Comparison of ENCODE assay signal across 8 cellular contexts in the genomic region with DNA sequence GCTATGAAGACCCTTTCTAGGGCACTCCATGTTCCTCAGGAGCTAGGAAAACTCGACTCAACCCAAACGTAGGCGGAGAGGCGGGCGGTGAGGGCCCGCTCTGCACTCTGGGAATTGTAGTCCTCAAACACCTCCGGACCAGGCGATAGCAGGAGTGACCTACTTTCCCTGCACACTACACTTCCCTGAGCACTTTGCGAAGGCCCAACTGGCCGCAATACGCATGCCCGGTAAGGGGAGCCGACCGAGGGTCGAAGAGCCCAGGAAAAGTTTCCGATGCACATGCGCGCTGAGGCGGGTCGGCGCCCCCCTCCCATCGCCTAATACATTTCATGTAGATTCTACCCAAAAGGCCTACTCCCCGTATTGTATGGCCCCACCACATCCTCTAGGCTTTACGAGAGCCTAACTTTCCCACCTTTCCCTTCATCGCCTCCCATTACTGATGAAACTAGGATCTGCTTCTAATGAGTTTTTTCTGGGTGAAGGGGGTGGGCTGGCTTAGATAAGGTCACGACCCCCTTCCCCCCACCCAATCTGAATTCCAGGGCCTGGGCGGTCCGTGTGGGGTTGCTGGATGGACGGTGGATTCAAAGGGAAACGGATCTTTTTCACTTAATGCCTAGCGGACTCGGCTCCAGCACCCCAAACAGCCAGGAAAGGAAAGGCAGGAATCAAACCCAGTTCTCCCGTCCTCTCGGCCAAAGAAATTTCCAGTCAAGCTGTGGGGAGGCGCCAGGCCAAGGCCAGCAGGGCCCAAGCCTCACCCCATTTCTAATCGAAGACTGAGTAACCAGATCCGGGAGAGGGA. TPM values are rescaled to one million over a fixed set of nuclear protein-coding genes. Genes with fewer than 3 reads are reported as not detected.
DNase-seq lines count a peak whose midpoint lies in the region; ATAC-seq, FAIRE-seq and TF ChIP-seq lines count a peak whose summit lies in the region.

No MANE protein-coding gene starts in this region.

- peak; percentile 5 for FAIRE-seq in pancreas (lab: Jason Lieb, UNC)

- WGBS in adipose tissue, 3 donors, result 0 to 1% (median 1%) methylated on average over 37 of the region's 37 CpGs
- WGBS in pancreas, 2 donors, result 0% methylated on average over 37 of the region's 37 CpGs
- 0 to 1% methylated on average over 33 to 35 of the region's 37 CpGs for WGBS in thyroid gland, 2 donors

- TF ChIP-seq CTCF in GM10248 (IDR thresholded peaks at IDR 0.05; ENCODE audit: control extremely low read depth, extremely low read depth, low read depth, missing control alignments), result no peak
- no peak for TF ChIP-seq CTCF in cardiac muscle cell (IDR thresholded peaks at IDR 0.05; ENCODE audit: low read depth, low read length)
- no peak for TF ChIP-seq CTCF in pancreas (IDR thresholded peaks at IDR 0.05)
- TF ChIP-seq CTCF in thyroid gland (IDR thresholded peaks at IDR 0.05), result peak in 1 of 6 experiments; percentile 18

- H3K27ac ChIP-seq in adipose tissue (ENCODE audit: low read depth, low read length), result peak overlapping the region; percentile 39
- H3K27ac ChIP-seq in cardiac muscle cell, result peak overlapping the region; percentile 97
- H3K27ac ChIP-seq in pancreas, result peak overlapping the region; percentile 96 to 100 (median 99)
- peak overlapping the region; percentile 99 to 100 (median 99) for H3K27ac ChIP-seq in thyroid gland

- H3K4me3 ChIP-seq in cardiac muscle cell (peak overlapping the region; percentile 99), pancreas (peak overlapping the region; percentile 65 to 98 (median 91)), thyroid gland (replicated peaks in 1 of 3) (peak overlapping the region; percentile 91 to 99 (median 99))

- H3K36me3 ChIP-seq in cardiac muscle cell, result peaks cover 5% of the 10 kb centered on the region
- no peaks in the 10 kb centered on the region for H3K36me3 ChIP-seq in pancreas
- peaks cover 5% of the 10 kb centered on the region in 2 donors for H3K36me3 ChIP-seq in thyroid gland

- CTCF ChIA-PET in GM10248 (lab: Yijun Ruan, JAX), result interaction anchor here (1.2 to 1.6 kb wide), 3 partner anchors 41 to 99 kb away, joined by 4 to 5 read pairs (median 4); no protein-coding TSS in a partner anchor

- intact Hi-C loops in pancreas (cut with DNase I), result loop anchor here in 1 of 3 donors (5.0 kb wide), 1 partner anchor 37 kb away; no protein-coding TSS in a partner anchor
- intact Hi-C loops in thyroid gland (cut with DNase I), result no loop called here

- POLR2A ChIA-PET in GM10248 (lab: Yijun Ruan, JAX), result interaction anchor here (0.7 to 2.6 kb wide), 9 partner anchors 9 to 177 kb away, joined by 3 to 42 read pairs (median 3); partner anchors contain the start of genes ACO2, DESI1, PHF5A and TEF

- H3K27me3 ChIP-seq in cardiac muscle cell, result no peaks in the 10 kb centered on the region
- H3K27me3 ChIP-seq in pancreas, result no peaks in the 10 kb centered on the region
- no peaks in the 10 kb centered on the region for H3K27me3 ChIP-seq in thyroid gland

- ATAC-seq in HG02623 (IDR thresholded peaks at IDR 0.05; ENCODE audit: unreplicated experiment) (peak; percentile 39), pancreas (peak; percentile 55 to 73 (median 65))

- no peaks in the 10 kb centered on the region for H3K9me3 ChIP-seq in cardiac muscle cell (ENCODE audit: low read depth)
- no peaks in the 10 kb centered on the region for H3K9me3 ChIP-seq in pancreas
- H3K9me3 ChIP-seq in thyroid gland, result no peaks in the 10 kb centered on the region

- H3K4me1 ChIP-seq in cardiac muscle cell (ENCODE audit: low read depth) (peaks cover 11% of the 10 kb centered on the region), pancreas (peaks cover 5 to 17% (median 13%) of the 10 kb centered on the region in 3 donors), thyroid gland (peaks cover 34 to 45% of the 10 kb centered on the region in 2 donors)

- DNase-seq in GM10248 (ENCODE audit: extremely low spot score) (peak; percentile 88), NCI-H1417 (lab: John Stamatoyannopoulos, UW) (peak; percentile 86 to 95 (median 90)), T follicular helper cell (ENCODE audit: low read depth) (peak; percentile 55), cardiac muscle cell (ENCODE audit: low read depth in 1 of 2, low spot score in 1 of 2) (peak; percentile 98), pancreas (peak; percentile 88 to 96 (median 93)), thyroid gland (peak; percentile 92 to 93)

- TF ChIP-seq POLR2A in thyroid gland (IDR thresholded peaks at IDR 0.05), result peak in 1 of 2 donors; percentile 87

RNA-seq across cellular contexts. Expression of gene TOB2, which starts 2.0 kb away (rescaled TPM):
- polyA plus RNA-seq in adipose tissue, result 10 to 100 TPM; 18.4 to 48.0 (median 25.4) TPM
- total RNA-seq in cardiac muscle cell, result 32.0 and 42.4 TPM in 2 replicates
- polyA plus RNA-seq in cardiac muscle cell, result 35.5 and 52.9 TPM in 2 replicates
- 10 to 100 TPM; 11.0 to 30.5 (median 19.9) TPM for total RNA-seq in pancreas
- polyA plus RNA-seq in pancreas, result 10 to 100 TPM; 12.6 to 15.9 TPM
- 100 to 1,000 TPM in 3 of 4 donors, 10 to 100 TPM in 1; 66.5 to 130 (median 115) TPM for total RNA-seq in thyroid gland

RNA-seq across cellular contexts. Expression of gene PHF5A, which starts 23.9 kb away (rescaled TPM):
- polyA plus RNA-seq in adipose tissue, result 10 to 100 TPM; 26.0 to 41.7 (median 36.8) TPM
- 32.2 and 42.2 TPM in 2 replicates for total RNA-seq in cardiac muscle cell
- polyA plus RNA-seq in cardiac muscle cell, result 25.9 and 26.9 TPM in 2 replicates
- total RNA-seq in pancreas, result 10 to 100 TPM in 5 of 6 donors, 1 to 10 TPM in 1; 8.8 to 18.6 (median 16.2) TPM
- 10 to 100 TPM; 22.1 to 29.7 TPM for polyA plus RNA-seq in pancreas
- 10 to 100 TPM; 22.4 to 58.3 (median 39.4) TPM for total RNA-seq in thyroid gland

RNA-seq across cellular contexts. Expression of gene ACO2, which starts 24.4 kb away (rescaled TPM):
- polyA plus RNA-seq in adipose tissue, result 100 to 1,000 TPM in 1 of 3 donors, 10 to 100 TPM in 2; 61.9 to 197 (median 63.4) TPM
- 183 and 223 TPM in 2 replicates for total RNA-seq in cardiac muscle cell
- polyA plus RNA-seq in cardiac muscle cell, result 247 and 328 TPM in 2 replicates
- 10 to 100 TPM; 34.2 to 53.1 (median 40.8) TPM for total RNA-seq in pancreas
- polyA plus RNA-seq in pancreas, result 10 to 100 TPM; 19.2 to 33.2 TPM
- total RNA-seq in thyroid gland, result 100 to 1,000 TPM in 3 of 4 donors, 10 to 100 TPM in 1; 81.3 to 205 (median 135) TPM

Comparison
In these comparisons a context has a peak if more than half of its experiments do, and no peak if none do; other contexts are left out.
1. Peak in every context shown above with its lines: DNase-seq, ATAC-seq, H3K4me3 ChIP-seq and H3K27ac ChIP-seq.
2. H3K27ac ChIP-seq: peak in every context shown above with its lines; median percentile 99 in pancreas; 99 in thyroid gland; 97 in cardiac muscle cell; 39 in adipose tissue.